In genomic region chr2:12890071-12890470, GRCh38 we compare ENCODE assay signal across 7 cellular contexts.
"Had no signal": no experiment of that assay in that cellular context is flagged by ENCODE, and none has a peak within 500 bp of the region (broad histone marks: within the 10 kb centered on the region; RNA-seq: fewer than 3 reads in every experiment).

No MANE protein-coding gene starts in this region.

- H3K9ac ChIP-seq: GM23248 had no signal

- H3K36me3 ChIP-seq: HAP-1 had no signal

- H3K4me3 Mint-ChIP-seq: HFFc6, IgD-negative memory B cell had no signal

- H3K4me1 ChIP-seq: HAP-1 had no signal

- H3K4me3 ChIP-seq: GM23248, HAP-1 had no signal

- H3K4me1 Mint-ChIP-seq: IgD-negative memory B cell had no signal

- H2AFZ ChIP-seq: GM23248 had no signal

- H3K9me3 ChIP-seq: HAP-1 had no signal

- DNase-seq: GM23248, GOT3, H7, HFFc6 had no signal

- H3K27ac Mint-ChIP-seq: HFFc6, IgD-negative memory B cell had no signal

- H3K36me3 Mint-ChIP-seq: IgD-negative memory B cell had no signal

- H3K27ac ChIP-seq: GM23248, HL-60 had no signal
